ENCODE assay signal across 36 cellular contexts in the genomic region with DNA sequence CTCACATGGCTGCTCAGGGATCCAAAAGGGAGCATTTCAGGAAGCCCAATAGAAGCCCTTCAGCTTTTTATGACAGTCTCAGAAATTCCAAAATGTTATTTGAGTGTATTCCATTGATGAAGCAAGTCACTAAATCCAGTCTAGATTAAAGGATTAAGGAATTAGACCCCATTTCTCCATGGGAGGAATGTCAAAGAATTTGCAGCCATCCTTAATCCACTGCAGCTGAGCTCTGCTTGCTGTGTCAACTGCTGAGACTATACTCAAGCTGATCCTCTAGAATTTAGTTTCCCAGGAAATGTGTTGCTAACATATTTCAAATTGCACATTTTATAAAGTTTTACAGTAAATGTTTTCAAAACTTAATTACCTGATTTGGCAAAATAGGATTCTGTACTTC. TPM values are rescaled to one million over a fixed set of nuclear protein-coding genes. Genes with fewer than 3 reads are reported as not detected.
"Had no signal": no experiment of that assay in that cellular context is flagged by ENCODE, and none has a peak within 500 bp of the region (broad histone marks: within the 10 kb centered on the region; RNA-seq: fewer than 3 reads in every experiment).

No MANE protein-coding gene starts in this region.

- H3K36me3 ChIP-seq: adrenal gland, esophagus squamous epithelium, gastroesophageal sphincter had no signal

- H3K27ac Mint-ChIP-seq: activated CD4-positive, alpha-beta memory T cell treated with anti-CD3 and anti-CD28 coated beads for 36 hours; activated CD4-positive, alpha-beta T cell treated with anti-CD3 and anti-CD28 coated beads for 36 hours; activated CD4-positive, alpha-beta T cell treated with anti-CD3 and anti-CD28 coated beads, Interleukin-2, amount 10 ng/mL, durations not matched to agents 24 days and 14 days; activated CD8-positive, alpha-beta memory T cell treated with anti-CD3 and anti-CD28 coated beads, Interleukin-2, amount 10 ng/mL, durations not matched to agents 7 days and 5 days; activated CD8-positive, alpha-beta T cell treated with anti-CD3 and anti-CD28 coated beads, Interleukin-2, amount 10 ng/mL, durations not matched to agents 7 days and 5 days; activated naive CD4-positive, alpha-beta T cell treated with anti-CD3 and anti-CD28 coated beads for 36 hours; activated naive CD4-positive, alpha-beta T cell treated with anti-CD3 and anti-CD28 coated beads, Interleukin-2, amount 50 U/mL, for 24 hours; activated naive CD8-positive, alpha-beta T cell treated with anti-CD3 and anti-CD28 coated beads for 36 hours; activated naive CD8-positive, alpha-beta T cell treated with anti-CD3 and anti-CD28 coated beads, Interleukin-2, amount 50 U/mL, for 24 hours; activated T-helper 1 cell treated with anti-CD3 and anti-CD28 coated beads, Interleukin-12 subunit alpha, Interleukin-12 subunit beta, Interleukin-2, Interleukin-4 antibody, amounts not matched to agents 30 ng/mL and 10 ng/mL and 1 ng/mL, durations not matched to agents 14 hours and 24 hours and 36 hours; activated T-helper 2 cell treated with anti-CD3 and anti-CD28 coated beads, Interferon-gamma antibody, Interleukin-2, Interleukin-4, amounts not matched to agents 10 μg/mL and 5 μg/mL and 100 μg/mL, durations not matched to agents 14 hours and 24 hours and 36 hours; T-helper 17 cell; T-helper 2 cell treated with Interferon-gamma antibody and Interleukin-4, amounts not matched to agents 5 μg/mL and 100 μg/mL, for 36 hours had no signal

- H3K4me3 Mint-ChIP-seq: activated CD4-positive, alpha-beta memory T cell treated with anti-CD3 and anti-CD28 coated beads for 36 hours; activated CD4-positive, alpha-beta T cell treated with anti-CD3 and anti-CD28 coated beads for 36 hours; activated CD4-positive, alpha-beta T cell treated with anti-CD3 and anti-CD28 coated beads, Interleukin-2, amount 10 ng/mL, durations not matched to agents 24 days and 14 days; activated CD8-positive, alpha-beta memory T cell treated with anti-CD3 and anti-CD28 coated beads, Interleukin-2, amount 10 ng/mL, durations not matched to agents 7 days and 5 days; activated CD8-positive, alpha-beta T cell treated with anti-CD3 and anti-CD28 coated beads, Interleukin-2, amount 10 ng/mL, durations not matched to agents 7 days and 5 days; activated naive CD4-positive, alpha-beta T cell treated with anti-CD3 and anti-CD28 coated beads for 36 hours; activated naive CD4-positive, alpha-beta T cell treated with anti-CD3 and anti-CD28 coated beads, Interleukin-2, amount 50 U/mL, for 24 hours; activated naive CD8-positive, alpha-beta T cell treated with anti-CD3 and anti-CD28 coated beads for 36 hours; activated naive CD8-positive, alpha-beta T cell treated with anti-CD3 and anti-CD28 coated beads, Interleukin-2, amount 50 U/mL, for 24 hours; activated T-helper 1 cell treated with anti-CD3 and anti-CD28 coated beads, Interleukin-12 subunit alpha, Interleukin-12 subunit beta, Interleukin-2, Interleukin-4 antibody, amounts not matched to agents 30 ng/mL and 10 ng/mL and 1 ng/mL, durations not matched to agents 14 hours and 24 hours and 36 hours; T-helper 17 cell; T-helper 2 cell treated with Interferon-gamma antibody and Interleukin-4, amounts not matched to agents 5 μg/mL and 100 μg/mL, for 36 hours had no signal

- H3K9me3 Mint-ChIP-seq: activated naive CD4-positive, alpha-beta T cell treated with anti-CD3 and anti-CD28 coated beads, Interleukin-2, amount 50 U/mL, for 24 hours; activated T-helper 1 cell treated with anti-CD3 and anti-CD28 coated beads, Interleukin-12 subunit alpha, Interleukin-12 subunit beta, Interleukin-2, Interleukin-4 antibody, amounts not matched to agents 30 ng/mL and 10 ng/mL and 1 ng/mL, durations not matched to agents 14 hours and 24 hours and 36 hours had no signal

- H3K27ac ChIP-seq: adrenal gland, body of pancreas, epithelial cell of prostate, esophagus squamous epithelium, gastroesophageal sphincter had no signal

- H3K4me3 ChIP-seq: adrenal gland, body of pancreas, esophagus squamous epithelium, gastroesophageal sphincter had no signal

- H3K4me1 ChIP-seq: adrenal gland, esophagus squamous epithelium, gastroesophageal sphincter had no signal

- H3K36me3 Mint-ChIP-seq: activated CD8-positive, alpha-beta memory T cell treated with anti-CD3 and anti-CD28 coated beads, Interleukin-2, amount 10 ng/mL, durations not matched to agents 7 days and 5 days; activated naive CD4-positive, alpha-beta T cell treated with anti-CD3 and anti-CD28 coated beads, Interleukin-2, amount 50 U/mL, for 24 hours had no signal

- H3K27me3 ChIP-seq: adrenal gland, body of pancreas, esophagus squamous epithelium, gastroesophageal sphincter had no signal

- DNase-seq: activated CD4-positive, alpha-beta memory T cell treated with anti-CD3 and anti-CD28 coated beads for 36 hours; activated CD4-positive, alpha-beta T cell treated with anti-CD3 and anti-CD28 coated beads for 36 hours; activated CD4-positive, alpha-beta T cell treated with anti-CD3 and anti-CD28 coated beads, Interleukin-2, amount 10 ng/mL, durations not matched to agents 24 days and 14 days; activated CD4-positive, CD25-positive, alpha-beta regulatory T cell; activated CD4-positive, CD25-positive, alpha-beta regulatory T cell treated with anti-CD3 and anti-CD28 coated beads, Interleukin-2, amount 50 U/mL, for 72 hours; activated CD8-positive, alpha-beta memory T cell treated with anti-CD3 and anti-CD28 coated beads, Interleukin-2, amount 10 ng/mL, durations not matched to agents 7 days and 5 days; activated CD8-positive, alpha-beta memory T cell treated with anti-CD3 and anti-CD28 coated beads, Interleukin-2, amount 50 U/mL, for 4 hours; activated CD8-positive, alpha-beta T cell treated with anti-CD3 and anti-CD28 coated beads, Interleukin-2, amount 10 ng/mL, durations not matched to agents 7 days and 5 days; activated effector memory CD4-positive, alpha-beta T cell treated with anti-CD3 and anti-CD28 coated beads, Interleukin-2, amount 50 U/mL, for 16 hours; activated naive CD4-positive, alpha-beta T cell treated with anti-CD3 and anti-CD28 coated beads for 36 hours; activated naive CD8-positive, alpha-beta T cell treated with anti-CD3 and anti-CD28 coated beads for 36 hours; activated naive CD8-positive, alpha-beta T cell treated with anti-CD3 and anti-CD28 coated beads, Interleukin-2, amount 50 U/mL, for 24 hours; activated T-cell treated with anti-CD3 and anti-CD28 coated beads, Interleukin-2, amount 50 U/mL, for 1 hour; activated T-cell treated with anti-CD3 and anti-CD28 coated beads, Interleukin-2, amount 50 U/mL, for 48 hours; adrenal gland; amygdala; aorta; body of pancreas; caudate nucleus; cortex of kidney; dermis blood vessel endothelial cell; effector CD8-positive, alpha-beta T cell; esophagus squamous epithelium; foreskin melanocyte; T-helper 1 cell; T-helper 17 cell; T1000 had no signal

- H3K9me3 ChIP-seq: adrenal gland, body of pancreas had no signal

- H3K4me1 Mint-ChIP-seq: activated CD4-positive, alpha-beta T cell treated with anti-CD3 and anti-CD28 coated beads, Interleukin-2, amount 10 ng/mL, durations not matched to agents 24 days and 14 days; activated CD8-positive, alpha-beta memory T cell treated with anti-CD3 and anti-CD28 coated beads, Interleukin-2, amount 10 ng/mL, durations not matched to agents 7 days and 5 days; activated naive CD8-positive, alpha-beta T cell treated with anti-CD3 and anti-CD28 coated beads, Interleukin-2, amount 50 U/mL, for 24 hours; T-helper 17 cell had no signal

- FAIRE-seq: colon, endometrium, endothelial cell of umbilical vein had no signal

RNA-seq across cellular contexts. Expression of a gene that starts 31.7 kb away (rescaled TPM):
- polyA plus RNA-seq: aorta had no signal
